1 cellular context compared by ENCODE assay signal in the genomic region with DNA sequence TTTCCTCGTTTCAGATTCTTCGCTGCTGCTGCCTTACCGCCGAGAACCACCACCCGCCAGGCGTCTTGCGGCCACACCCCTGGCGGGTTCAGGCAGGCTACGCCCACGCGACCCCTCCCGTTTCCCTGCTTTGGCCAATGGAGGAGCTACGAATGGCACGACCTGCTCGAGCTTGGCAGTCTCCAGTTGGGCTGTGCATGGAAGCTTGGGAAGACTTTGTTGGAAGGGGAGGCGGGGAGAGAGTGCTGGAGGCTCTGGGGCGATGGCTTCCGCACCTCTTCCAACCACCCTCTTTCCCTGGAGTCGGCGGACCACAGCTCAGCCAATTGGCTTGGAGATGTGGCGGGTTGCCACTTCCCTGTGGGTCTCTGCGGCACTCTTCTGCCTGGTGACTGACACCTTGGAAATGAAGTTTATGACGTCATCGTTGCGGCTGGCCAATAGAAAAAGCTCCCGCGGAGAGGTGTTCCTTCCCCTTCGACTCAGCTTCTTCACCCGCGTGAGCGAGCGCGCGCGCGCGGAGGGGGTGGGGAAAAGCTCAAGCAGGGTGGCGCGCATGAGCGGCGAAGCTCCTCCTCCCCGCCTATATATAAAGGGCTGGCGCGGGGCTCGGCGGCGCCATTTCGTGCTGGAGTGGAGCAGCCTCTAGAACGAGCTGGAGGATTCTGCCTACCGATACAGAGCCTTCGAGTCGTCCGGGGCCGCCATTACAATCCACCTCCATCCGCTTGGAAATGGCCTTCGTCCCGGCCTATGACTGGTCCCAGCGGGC.
TF ChIP-seq lines count a peak whose summit lies in the region.

No MANE protein-coding gene starts in this region.

TF ChIP-seq in A549, 52 proteins besides CTCF, POLR2A, EP300 and RAD21 (continued from another document):
- TF ChIP-seq, protein P1, sequence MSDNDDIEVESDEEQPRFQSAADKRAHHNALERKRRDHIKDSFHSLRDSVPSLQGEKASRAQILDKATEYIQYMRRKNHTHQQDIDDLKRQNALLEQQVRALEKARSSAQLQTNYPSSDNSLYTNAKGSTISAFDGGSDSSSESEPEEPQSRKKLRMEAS (IDR thresholded peaks at IDR 0.05) = peak; percentile 85
- TF ChIP-seq, protein P2, sequence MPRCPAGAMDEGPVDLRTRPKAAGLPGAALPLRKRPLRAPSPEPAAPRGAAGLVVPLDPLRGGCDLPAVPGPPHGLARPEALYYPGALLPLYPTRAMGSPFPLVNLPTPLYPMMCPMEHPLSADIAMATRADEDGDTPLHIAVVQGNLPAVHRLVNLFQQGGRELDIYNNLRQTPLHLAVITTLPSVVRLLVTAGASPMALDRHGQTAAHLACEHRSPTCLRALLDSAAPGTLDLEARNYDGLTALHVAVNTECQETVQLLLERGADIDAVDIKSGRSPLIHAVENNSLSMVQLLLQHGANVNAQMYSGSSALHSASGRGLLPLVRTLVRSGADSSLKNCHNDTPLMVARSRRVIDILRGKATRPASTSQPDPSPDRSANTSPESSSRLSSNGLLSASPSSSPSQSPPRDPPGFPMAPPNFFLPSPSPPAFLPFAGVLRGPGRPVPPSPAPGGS (IDR thresholded peaks at IDR 0.05) = peak; percentile 98
- TF ChIP-seq HOXA7 (CRISPR knock-in tag; IDR thresholded peaks at IDR 0.05) (peak; percentile 74; the same call in 1 of the 2 replicates), POLR2AphosphoS2 (conservative IDR thresholded peaks at IDR 0.05; ENCODE audit: low read length) (0 out of 2 replicates have a peak, but pooled peaks have one; percentile 64), MAZ (IDR thresholded peaks at IDR 0.05; ENCODE audit: borderline replicate concordance, low read depth, low read length) (peak; percentile 23; the same call in 1 of the 2 replicates), HEYL (CRISPR knock-in tag; IDR thresholded peaks at IDR 0.05) (no peak), FOXS1 (CRISPR knock-in tag; IDR thresholded peaks at IDR 0.05) (no peak), PHF8 (IDR thresholded peaks at IDR 0.05; ENCODE audit: borderline replicate concordance, low read depth) (no peak; the same call in none of the 2 replicates), USF2 (IDR thresholded peaks at IDR 0.05) (peak; percentile 39; the same call in 1 of the 2 replicates)
- TF ChIP-seq, protein P3, sequence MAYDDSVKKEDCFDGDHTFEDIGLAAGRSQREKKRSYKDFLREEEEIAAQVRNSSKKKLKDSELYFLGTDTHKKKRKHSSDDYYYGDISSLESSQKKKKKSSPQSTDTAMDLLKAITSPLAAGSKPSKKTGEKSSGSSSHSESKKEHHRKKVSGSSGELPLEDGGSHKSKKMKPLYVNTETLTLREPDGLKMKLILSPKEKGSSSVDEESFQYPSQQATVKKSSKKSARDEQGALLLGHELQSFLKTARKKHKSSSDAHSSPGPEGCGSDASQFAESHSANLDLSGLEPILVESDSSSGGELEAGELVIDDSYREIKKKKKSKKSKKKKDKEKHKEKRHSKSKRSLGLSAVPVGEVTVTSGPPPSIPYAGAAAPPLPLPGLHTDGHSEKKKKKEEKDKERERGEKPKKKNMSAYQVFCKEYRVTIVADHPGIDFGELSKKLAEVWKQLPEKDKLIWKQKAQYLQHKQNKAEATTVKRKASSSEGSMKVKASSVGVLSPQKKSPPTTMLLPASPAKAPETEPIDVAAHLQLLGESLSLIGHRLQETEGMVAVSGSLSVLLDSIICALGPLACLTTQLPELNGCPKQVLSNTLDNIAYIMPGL (CRISPR knock-in tag; IDR thresholded peaks at IDR 0.05; ENCODE audit: borderline replicate concordance) = no peak
